ENCODE assay signal across 2 cellular contexts in the genomic region with DNA sequence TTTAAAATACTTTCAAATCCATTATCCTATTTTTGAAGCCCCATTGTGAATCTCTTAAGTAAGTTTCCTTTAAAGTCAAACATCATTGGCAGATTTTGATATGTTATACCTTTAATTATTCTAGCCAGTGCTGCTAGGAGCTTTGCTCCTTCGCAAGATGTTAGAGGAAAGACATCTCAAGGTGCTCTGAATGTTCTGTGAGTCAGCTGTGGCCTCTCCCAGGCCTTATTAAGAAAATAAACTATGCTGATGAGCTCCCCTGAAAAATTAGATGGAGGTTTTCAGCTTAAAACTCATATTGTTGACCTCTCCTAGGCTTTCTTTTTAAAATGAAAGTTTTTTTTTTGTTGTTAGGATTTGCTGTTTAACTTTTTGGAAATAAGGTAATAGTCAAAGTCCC.
TF ChIP-seq lines count a peak whose summit lies in the region.

No MANE protein-coding gene starts in this region.

TF ChIP-seq in IMR-90, 13 proteins besides CTCF, POLR2A, EP300 and RAD21:
- TF ChIP-seq SMC3 (IDR thresholded peaks at IDR 0.05; ENCODE audit: low read depth, low read length) (no peak), CHD1 (IDR thresholded peaks at IDR 0.05; ENCODE audit: low read depth, low read length) (no peak), BHLHE40 (IDR thresholded peaks at IDR 0.05; ENCODE audit: low read depth, low read length) (no peak), MAZ (IDR thresholded peaks at IDR 0.05; ENCODE audit: borderline replicate concordance, low read depth, low read length) (no peak), NFE2L2 (IDR thresholded peaks at IDR 0.05; ENCODE audit: low read depth, low read length) (no peak), CEBPB (IDR thresholded peaks at IDR 0.05; ENCODE audit: low read depth, low read length) (no peak)
- TF ChIP-seq, protein P1, sequence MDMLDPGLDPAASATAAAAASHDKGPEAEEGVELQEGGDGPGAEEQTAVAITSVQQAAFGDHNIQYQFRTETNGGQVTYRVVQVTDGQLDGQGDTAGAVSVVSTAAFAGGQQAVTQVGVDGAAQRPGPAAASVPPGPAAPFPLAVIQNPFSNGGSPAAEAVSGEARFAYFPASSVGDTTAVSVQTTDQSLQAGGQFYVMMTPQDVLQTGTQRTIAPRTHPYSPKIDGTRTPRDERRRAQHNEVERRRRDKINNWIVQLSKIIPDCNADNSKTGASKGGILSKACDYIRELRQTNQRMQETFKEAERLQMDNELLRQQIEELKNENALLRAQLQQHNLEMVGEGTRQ (IDR thresholded peaks at IDR 0.05; ENCODE audit: low read depth, low read length) = no peak

TF ChIP-seq in K562, 482 proteins besides CTCF, POLR2A, EP300 and RAD21:
- TF ChIP-seq HMGN3 (IDR thresholded peaks at IDR 0.05; ENCODE audit: borderline replicate concordance, extremely low read depth, insufficient read length, low read depth, low read length) (no peak), HDAC3 (IDR thresholded peaks at IDR 0.05; ENCODE audit: borderline replicate concordance, partially characterized antibody) (no peak), ATF1 (CRISPR knock-in tag; IDR thresholded peaks at IDR 0.05) (no peak), ATF1 (tag; IDR thresholded peaks at IDR 0.05) (no peak), PTTG1 (tag; IDR thresholded peaks at IDR 0.05; ENCODE audit: low read depth) (no peak), MED1 (CRISPR knock-in tag; IDR thresholded peaks at IDR 0.05; ENCODE audit: borderline replicate concordance) (no peak), CBX1 (IDR thresholded peaks at IDR 0.05; ENCODE audit: low read depth) (no peak), HDGF (IDR thresholded peaks at IDR 0.05) (no peak), CREBBP (IDR thresholded peaks at IDR 0.05; ENCODE audit: low read depth, low read length) (no peak), ZNF785 (CRISPR knock-in tag; IDR thresholded peaks at IDR 0.05) (no peak), TSHZ1 (CRISPR knock-in tag; IDR thresholded peaks at IDR 0.05) (no peak), TAF9B (IDR thresholded peaks at IDR 0.05; ENCODE audit: partially characterized antibody) (no peak), U2AF2 (optimal IDR thresholded peaks at IDR 0.05; ENCODE audit: low read depth, low read length) (no peak), ZKSCAN3 (CRISPR knock-in tag; IDR thresholded peaks at IDR 0.05) (no peak), NR2C2 (CRISPR knock-in tag; IDR thresholded peaks at IDR 0.05) (no peak), NR2C2 (tag; IDR thresholded peaks at IDR 0.05) (no peak), ZNF184 (CRISPR knock-in tag; IDR thresholded peaks at IDR 0.05) (no peak), ZFP30 (CRISPR knock-in tag; IDR thresholded peaks at IDR 0.05; ENCODE audit: borderline replicate concordance) (no peak), NFRKB (IDR thresholded peaks at IDR 0.05; ENCODE audit: low read depth) (no peak), CBX3 (IDR thresholded peaks at IDR 0.05; ENCODE audit: borderline replicate concordance in 1 of 2, low read length in 2 of 2) (no peak)
- TF ChIP-seq, protein P2, sequence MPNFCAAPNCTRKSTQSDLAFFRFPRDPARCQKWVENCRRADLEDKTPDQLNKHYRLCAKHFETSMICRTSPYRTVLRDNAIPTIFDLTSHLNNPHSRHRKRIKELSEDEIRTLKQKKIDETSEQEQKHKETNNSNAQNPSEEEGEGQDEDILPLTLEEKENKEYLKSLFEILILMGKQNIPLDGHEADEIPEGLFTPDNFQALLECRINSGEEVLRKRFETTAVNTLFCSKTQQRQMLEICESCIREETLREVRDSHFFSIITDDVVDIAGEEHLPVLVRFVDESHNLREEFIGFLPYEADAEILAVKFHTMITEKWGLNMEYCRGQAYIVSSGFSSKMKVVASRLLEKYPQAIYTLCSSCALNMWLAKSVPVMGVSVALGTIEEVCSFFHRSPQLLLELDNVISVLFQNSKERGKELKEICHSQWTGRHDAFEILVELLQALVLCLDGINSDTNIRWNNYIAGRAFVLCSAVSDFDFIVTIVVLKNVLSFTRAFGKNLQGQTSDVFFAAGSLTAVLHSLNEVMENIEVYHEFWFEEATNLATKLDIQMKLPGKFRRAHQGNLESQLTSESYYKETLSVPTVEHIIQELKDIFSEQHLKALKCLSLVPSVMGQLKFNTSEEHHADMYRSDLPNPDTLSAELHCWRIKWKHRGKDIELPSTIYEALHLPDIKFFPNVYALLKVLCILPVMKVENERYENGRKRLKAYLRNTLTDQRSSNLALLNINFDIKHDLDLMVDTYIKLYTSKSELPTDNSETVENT (CRISPR knock-in tag; IDR thresholded peaks at IDR 0.05) = no peak
- TF ChIP-seq, protein P3, sequence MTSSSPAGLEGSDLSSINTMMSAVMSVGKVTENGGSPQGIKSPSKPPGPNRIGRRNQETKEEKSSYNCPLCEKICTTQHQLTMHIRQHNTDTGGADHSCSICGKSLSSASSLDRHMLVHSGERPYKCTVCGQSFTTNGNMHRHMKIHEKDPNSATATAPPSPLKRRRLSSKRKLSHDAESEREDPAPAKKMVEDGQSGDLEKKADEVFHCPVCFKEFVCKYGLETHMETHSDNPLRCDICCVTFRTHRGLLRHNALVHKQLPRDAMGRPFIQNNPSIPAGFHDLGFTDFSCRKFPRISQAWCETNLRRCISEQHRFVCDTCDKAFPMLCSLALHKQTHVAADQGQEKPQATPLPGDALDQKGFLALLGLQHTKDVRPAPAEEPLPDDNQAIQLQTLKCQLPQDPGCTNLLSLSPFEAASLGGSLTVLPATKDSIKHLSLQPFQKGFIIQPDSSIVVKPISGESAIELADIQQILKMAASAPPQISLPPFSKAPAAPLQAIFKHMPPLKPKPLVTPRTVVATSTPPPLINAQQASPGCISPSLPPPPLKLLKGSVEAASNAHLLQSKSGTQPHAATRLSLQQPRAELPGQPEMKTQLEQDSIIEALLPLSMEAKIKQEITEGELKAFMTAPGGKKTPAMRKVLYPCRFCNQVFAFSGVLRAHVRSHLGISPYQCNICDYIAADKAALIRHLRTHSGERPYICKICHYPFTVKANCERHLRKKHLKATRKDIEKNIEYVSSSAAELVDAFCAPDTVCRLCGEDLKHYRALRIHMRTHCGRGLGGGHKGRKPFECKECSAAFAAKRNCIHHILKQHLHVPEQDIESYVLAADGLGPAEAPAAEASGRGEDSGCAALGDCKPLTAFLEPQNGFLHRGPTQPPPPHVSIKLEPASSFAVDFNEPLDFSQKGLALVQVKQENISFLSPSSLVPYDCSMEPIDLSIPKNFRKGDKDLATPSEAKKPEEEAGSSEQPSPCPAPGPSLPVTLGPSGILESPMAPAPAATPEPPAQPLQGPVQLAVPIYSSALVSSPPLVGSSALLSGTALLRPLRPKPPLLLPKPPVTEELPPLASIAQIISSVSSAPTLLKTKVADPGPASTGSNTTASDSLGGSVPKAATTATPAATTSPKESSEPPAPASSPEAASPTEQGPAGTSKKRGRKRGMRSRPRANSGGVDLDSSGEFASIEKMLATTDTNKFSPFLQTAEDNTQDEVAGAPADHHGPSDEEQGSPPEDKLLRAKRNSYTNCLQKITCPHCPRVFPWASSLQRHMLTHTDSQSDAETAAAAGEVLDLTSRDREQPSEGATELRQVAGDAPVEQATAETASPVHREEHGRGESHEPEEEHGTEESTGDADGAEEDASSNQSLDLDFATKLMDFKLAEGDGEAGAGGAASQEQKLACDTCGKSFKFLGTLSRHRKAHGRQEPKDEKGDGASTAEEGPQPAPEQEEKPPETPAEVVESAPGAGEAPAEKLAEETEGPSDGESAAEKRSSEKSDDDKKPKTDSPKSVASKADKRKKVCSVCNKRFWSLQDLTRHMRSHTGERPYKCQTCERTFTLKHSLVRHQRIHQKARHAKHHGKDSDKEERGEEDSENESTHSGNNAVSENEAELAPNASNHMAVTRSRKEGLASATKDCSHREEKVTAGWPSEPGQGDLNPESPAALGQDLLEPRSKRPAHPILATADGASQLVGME (CRISPR knock-in tag; IDR thresholded peaks at IDR 0.05) = no peak
TF ChIP-seq in K562: peak in this region for 0.
